In the genomic region with DNA sequence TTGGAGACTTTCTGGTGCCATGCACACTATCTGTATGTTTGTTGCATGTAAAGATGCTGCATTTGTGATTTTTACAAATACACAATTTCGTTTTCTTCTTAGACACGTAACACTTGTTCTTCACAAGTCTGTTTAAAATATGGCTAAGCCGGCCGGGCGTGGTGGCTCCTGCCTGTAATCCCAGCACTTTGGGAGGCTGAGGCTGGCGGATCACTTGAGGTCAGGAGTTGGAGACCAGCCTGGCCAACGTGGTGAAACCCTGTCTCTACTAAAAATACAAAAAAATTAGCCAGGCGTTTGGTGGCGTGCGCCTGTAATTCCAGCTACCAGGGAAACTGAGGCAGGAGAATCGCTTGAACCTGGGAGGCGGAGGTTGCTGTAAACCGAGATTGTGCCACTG, we compare ENCODE assay signal across 8 cellular contexts. TPM values are rescaled to one million over a fixed set of nuclear protein-coding genes. Genes with fewer than 3 reads are reported as not detected.
DNase-seq lines count a peak whose midpoint lies in the region; ATAC-seq, FAIRE-seq and TF ChIP-seq lines count a peak whose summit lies in the region.
"Not testable (repeated sequence)": the region's sequence is repeated elsewhere in the genome, so short reads cannot be mapped to it uniquely, and the experiment has no call there.

No MANE protein-coding gene starts in this region.

- dilution Hi-C loops in IMR-90 (cut with HindIII; ENCODE audit: low sequenced_read_pairs, unreplicated experiment) = not testable (repeated sequence)

- not testable (repeated sequence) for TF ChIP-seq POLR2A in IMR-90 (IDR thresholded peaks at IDR 0.05; ENCODE audit: low read depth, low read length); stomach (IDR thresholded peaks at IDR 0.05)

- H4K91ac ChIP-seq in IMR-90 (ENCODE audit: insufficient read depth, low read depth, low read length) = not testable (repeated sequence)

- 90% methylated on average over 4 of the region's 13 CpGs; no CpG with 5 or more reads in 1 of the 2 experiments for WGBS in IMR-90 (ENCODE audit: extremely low coverage in 2 of 2, insufficient read length in 1 of 2), 2 experiments
- WGBS in stomach, 5 donors = 72 to 85% (median 82%) methylated on average over 13 of the region's 13 CpGs

- intact Hi-C loops in CD14-positive monocyte (cut with micrococcal nuclease); IMR-90 (cut with micrococcal nuclease); kidney (cut with DNase I); stomach (cut with DNase I; ENCODE audit: low total_unique reads): not testable (repeated sequence)

- H3K9me1 ChIP-seq in IMR-90 (ENCODE audit: insufficient read depth, low read length) = not testable (repeated sequence)

- H3K18ac ChIP-seq in IMR-90 (ENCODE audit: low read depth, low read length) = not testable (repeated sequence)

- not testable (repeated sequence) for H2AK9ac ChIP-seq in IMR-90 (replicated peaks; ENCODE audit: low read depth, low read length, poor library complexity)

- not testable (repeated sequence) for H4K5ac ChIP-seq in IMR-90 (ENCODE audit: low read depth, low read length)

- H3K9ac ChIP-seq in IMR-90 (ENCODE audit: low read depth, low read length) = not testable (repeated sequence)
- H3K9ac ChIP-seq in kidney (ENCODE audit: low read length in 2 of 2) = peak overlapping the region in 1 of 2 donors; percentile 67

- not testable (repeated sequence) for TF ChIP-seq CTCF in CD14-positive monocyte (IDR thresholded peaks at IDR 0.05); IMR-90 (conservative IDR thresholded peaks at IDR 0.05; ENCODE audit: low read depth, low read length); kidney (IDR thresholded peaks at IDR 0.05; ENCODE audit: borderline replicate concordance, extremely low read depth, insufficient read depth); neural crest cell (conservative IDR thresholded peaks at IDR 0.05); stomach (IDR thresholded peaks at IDR 0.05)

- not testable (repeated sequence) for H3K27me3 ChIP-seq in IMR-90 (ENCODE audit: control insufficient read depth, insufficient read depth, low read length); stomach

- DNase-seq in CD14-positive monocyte (ENCODE audit: low spot score); IMR-90; activated naive CD8-positive, alpha-beta T cell treated with anti-CD3 and anti-CD28 coated beads, Interleukin-2, amount 10 ng/mL, durations not matched to agents 7 days and 5 days; effector memory CD8-positive, alpha-beta T cell; kidney; neural crest cell (ENCODE audit: low read depth, low spot score); stomach: not testable (repeated sequence)

- H3K4me3 Mint-ChIP-seq in CD14-positive monocyte (peak overlapping the region; percentile 93 to 95), neural crest cell (peak overlapping the region; percentile 89)
- H3K4me3 Mint-ChIP-seq in T-helper 1 cell treated with Interleukin-12 subunit alpha and Interleukin-12 subunit beta and Interleukin-4 antibody, amounts not matched to agents 30 μg/mL and 1 μg/mL, for 36 hours = peak overlapping the region; percentile 90
- peak overlapping the region; percentile 87 for H3K4me3 Mint-ChIP-seq in activated naive CD8-positive, alpha-beta T cell treated with anti-CD3 and anti-CD28 coated beads, Interleukin-2, amount 10 ng/mL, durations not matched to agents 7 days and 5 days
- peak overlapping the region; percentile 88 to 89 for H3K4me3 Mint-ChIP-seq in effector memory CD8-positive, alpha-beta T cell

- POLR2A ChIA-PET in IMR-90 (lab: Charles Lee; ENCODE audit: unreplicated experiment) = not testable (repeated sequence)
- POLR2A ChIA-PET in activated naive CD8-positive, alpha-beta T cell treated with anti-CD3 and anti-CD28 coated beads, Interleukin-2, amount 10 ng/mL, durations not matched to agents 7 days and 5 days (lab: Charles Lee) = interaction anchor here (0.6 to 1.8 kb wide), 2 partner anchors 15 to 69 kb away, joined by 4 to 17 read pairs; a partner anchor contains a TSS

- not testable (repeated sequence) for H3K4me1 Mint-ChIP-seq in CD14-positive monocyte; T-helper 1 cell treated with Interleukin-12 subunit alpha and Interleukin-12 subunit beta and Interleukin-4 antibody, amounts not matched to agents 30 μg/mL and 1 μg/mL, for 36 hours (ENCODE audit: low read depth); activated naive CD8-positive, alpha-beta T cell treated with anti-CD3 and anti-CD28 coated beads, Interleukin-2, amount 10 ng/mL, durations not matched to agents 7 days and 5 days
- peaks cover 12 to 20% of the 10 kb centered on the region in 2 donors for H3K4me1 Mint-ChIP-seq in effector memory CD8-positive, alpha-beta T cell (ENCODE audit: low read depth in 2 of 2)
- peaks cover 16% of the 10 kb centered on the region for H3K4me1 Mint-ChIP-seq in neural crest cell

- not testable (repeated sequence) for H3K27me3 Mint-ChIP-seq in CD14-positive monocyte (ENCODE audit: low read depth in 3 of 3); T-helper 1 cell treated with Interleukin-12 subunit alpha and Interleukin-12 subunit beta and Interleukin-4 antibody, amounts not matched to agents 30 μg/mL and 1 μg/mL, for 36 hours (ENCODE audit: low read depth); activated naive CD8-positive, alpha-beta T cell treated with anti-CD3 and anti-CD28 coated beads, Interleukin-2, amount 10 ng/mL, durations not matched to agents 7 days and 5 days; effector memory CD8-positive, alpha-beta T cell
- peaks cover 12% of the 10 kb centered on the region for H3K27me3 Mint-ChIP-seq in neural crest cell (ENCODE audit: low read depth)

- H2BK120ac ChIP-seq in IMR-90 (ENCODE audit: low read depth, low read length) = not testable (repeated sequence)

- H2BK5ac ChIP-seq in IMR-90 (ENCODE audit: low read depth, low read length, poor library complexity, severe bottlenecking) = not testable (repeated sequence)

- H3K4ac ChIP-seq in IMR-90 (ENCODE audit: low read depth, low read length) = not testable (repeated sequence)

- 0 out of 2 replicates have a peak overlapping the region, but pooled peaks have one; percentile 61 for H3K14ac ChIP-seq in IMR-90 (replicated peaks; ENCODE audit: low read depth, low read length)

- 0 out of 2 replicates have a peak overlapping the region, but pooled peaks have one; percentile 48 for H3K56ac ChIP-seq in IMR-90 (ENCODE audit: extremely low read depth, insufficient read depth, low read length)

- not testable (repeated sequence) for H3K36me3 ChIP-seq in IMR-90 (ENCODE audit: control insufficient read depth, insufficient read depth, low read length); kidney (ENCODE audit: control insufficient read depth in 1 of 2, insufficient read depth in 2 of 2, low read length in 2 of 2); stomach

- not testable (repeated sequence) for H3K9me3 Mint-ChIP-seq in CD14-positive monocyte; T-helper 1 cell treated with Interleukin-12 subunit alpha and Interleukin-12 subunit beta and Interleukin-4 antibody, amounts not matched to agents 30 μg/mL and 1 μg/mL, for 36 hours; activated naive CD8-positive, alpha-beta T cell treated with anti-CD3 and anti-CD28 coated beads, Interleukin-2, amount 10 ng/mL, durations not matched to agents 7 days and 5 days; effector memory CD8-positive, alpha-beta T cell; neural crest cell

- H3K79me1 ChIP-seq in IMR-90 (ENCODE audit: low read depth in 1 of 2, low read length in 2 of 2) = not testable (repeated sequence)

- not testable (repeated sequence) for FAIRE-seq in kidney (lab: Jason Lieb, UNC)

- not testable (repeated sequence) for H2BK15ac ChIP-seq in IMR-90 (ENCODE audit: low read depth, low read length)

- H3K9me3 ChIP-seq in IMR-90 (ENCODE audit: control insufficient read depth, insufficient read depth, low read length); kidney (ENCODE audit: control insufficient read depth in 1 of 2, low read length in 2 of 2); stomach: not testable (repeated sequence)

- ATAC-seq in IMR-90 (ENCODE audit: low read depth); activated naive CD8-positive, alpha-beta T cell treated with anti-CD3 and anti-CD28 coated beads, Interleukin-2, amount 10 ng/mL, durations not matched to agents 7 days and 5 days (ENCODE audit: low read depth); effector memory CD8-positive, alpha-beta T cell (replicated peaks): not testable (repeated sequence)

- H4K8ac ChIP-seq in IMR-90 (ENCODE audit: low read depth in 2 of 2, low read length in 2 of 2) = peak overlapping the region; percentile 3 to 89; a peak in 1 of 4 replicates

- H3K4me3 ChIP-seq in IMR-90 (ENCODE audit: insufficient read depth, low read depth, low read length) = not testable (repeated sequence)
- H3K4me3 ChIP-seq in kidney (ENCODE audit: low read length in 2 of 2) (peak overlapping the region; percentile 58 to 66), stomach (peak overlapping the region; percentile 55 to 64 (median 56))

- H3K23ac ChIP-seq in IMR-90 (ENCODE audit: low read depth, low read length) = peak overlapping the region; percentile 84

- peak overlapping the region; percentile 96 for H2AFZ ChIP-seq in IMR-90 (replicated peaks; ENCODE audit: low read length, poor library complexity)

- H2BK20ac ChIP-seq in IMR-90 (ENCODE audit: low read depth, low read length) = not testable (repeated sequence)

- in situ Hi-C loops in IMR-90 (cut with MboI; ENCODE audit: low sequenced_read_pairs) = not testable (repeated sequence)

- H3K4me1 ChIP-seq in IMR-90 (ENCODE audit: control insufficient read depth, insufficient read depth, low read length); kidney (ENCODE audit: control insufficient read depth in 1 of 2, insufficient read depth in 1 of 2, low read depth in 1 of 2, low read length in 2 of 2): not testable (repeated sequence)
- H3K4me1 ChIP-seq in stomach = peaks cover 0 to 13% (median 5%) of the 10 kb centered on the region in 4 donors

- not testable (repeated sequence) for TF ChIP-seq RAD21 in IMR-90 (IDR thresholded peaks at IDR 0.05; ENCODE audit: low read length)

- CTCF ChIA-PET in IMR-90 (lab: Yijun Ruan, JAX) = not testable (repeated sequence)

- TF ChIP-seq EP300 in stomach (IDR thresholded peaks at IDR 0.05) = not testable (repeated sequence)

- H3K36me3 Mint-ChIP-seq in CD14-positive monocyte; T-helper 1 cell treated with Interleukin-12 subunit alpha and Interleukin-12 subunit beta and Interleukin-4 antibody, amounts not matched to agents 30 μg/mL and 1 μg/mL, for 36 hours (ENCODE audit: low read depth); activated naive CD8-positive, alpha-beta T cell treated with anti-CD3 and anti-CD28 coated beads, Interleukin-2, amount 10 ng/mL, durations not matched to agents 7 days and 5 days; neural crest cell (ENCODE audit: low read depth): not testable (repeated sequence)
- H3K36me3 Mint-ChIP-seq in effector memory CD8-positive, alpha-beta T cell (ENCODE audit: insufficient read depth) = peaks cover 30% of the 10 kb centered on the region

- not testable (repeated sequence) for H4K20me1 ChIP-seq in IMR-90 (ENCODE audit: insufficient read depth, low read length)

- not testable (repeated sequence) for H2AK5ac ChIP-seq in IMR-90 (ENCODE audit: low read depth, low read length)

- not testable (repeated sequence) for H3K4me2 ChIP-seq in IMR-90 (ENCODE audit: low read depth, low read length)

- H3K27ac Mint-ChIP-seq in CD14-positive monocyte (peak overlapping the region in 3 of 7 donors; percentile 67 to 91 (median 90)), neural crest cell (ENCODE audit: unreplicated experiment) (peak overlapping the region; percentile 94)
- H3K27ac Mint-ChIP-seq in T-helper 1 cell treated with Interleukin-12 subunit alpha and Interleukin-12 subunit beta and Interleukin-4 antibody, amounts not matched to agents 30 μg/mL and 1 μg/mL, for 36 hours = peak overlapping the region; percentile 80
- H3K27ac Mint-ChIP-seq in activated naive CD8-positive, alpha-beta T cell treated with anti-CD3 and anti-CD28 coated beads, Interleukin-2, amount 10 ng/mL, durations not matched to agents 7 days and 5 days = peak overlapping the region; percentile 86
- H3K27ac Mint-ChIP-seq in effector memory CD8-positive, alpha-beta T cell = peak overlapping the region; percentile 100

- not testable (repeated sequence) for BruUV-seq in IMR-90 (replicated peaks; lab: Mats Ljungman, UMichigan)

- H3K27ac ChIP-seq in IMR-90 (ENCODE audit: insufficient read depth, low read length); kidney (ENCODE audit: low read depth in 2 of 2, low read length in 2 of 2): not testable (repeated sequence)
- H3K27ac ChIP-seq in stomach = peak overlapping the region in 4 of 5 donors; percentile 79 to 91 (median 87)

RNA-seq across cellular contexts. Expression of a gene that starts 14.7 kb away (rescaled TPM):
- 10 to 100 TPM; 23.2 TPM for polyA plus RNA-seq in CD14-positive monocyte
- 226 and 262 TPM in 2 replicates for total RNA-seq in IMR-90 (2012; rRNA removed)
- 135 and 141 TPM in 2 replicates for polyA plus RNA-seq in IMR-90 (2012; rRNA removed)
- polyA plus RNA-seq in IMR-90 (2012; cell fraction: cytosol; rRNA removed) = 73.4 and 88.6 TPM in 2 replicates
- polyA plus RNA-seq in IMR-90 (2012; cell fraction: nucleus; rRNA removed; ENCODE audit: low replicate concordance) = 53.3 and 67.4 TPM in 2 replicates
- total RNA-seq in activated naive CD8-positive, alpha-beta T cell treated with anti-CD3 and anti-CD28 coated beads, Interleukin-2, amount 10 ng/mL, durations not matched to agents 7 days and 5 days = 100 to 1,000 TPM; 138 to 148 TPM
- 27.4 TPM for total RNA-seq in kidney
- 23.3 TPM for polyA plus RNA-seq in kidney (ENCODE audit: insufficient read depth, low read depth, low replicate concordance)
- total RNA-seq in neural crest cell = 376 and 397 TPM in 2 replicates
- 10 to 100 TPM in 2 of 5 donors, 1 to 10 TPM in 2, under 1 TPM in 1; 0.58 to 26.3 (median 5.4) TPM for total RNA-seq in stomach
- polyA plus RNA-seq in stomach = 10 to 100 TPM; 12.1 to 23.7 (median 21.0) TPM

RNA-seq across cellular contexts. Expression of a gene that starts 24.5 kb away (rescaled TPM):
- polyA plus RNA-seq in CD14-positive monocyte (1 to 10 TPM; 4.0 to 6.7 TPM), IMR-90 (2012; rRNA removed) (10.2 and 10.3 TPM in 2 replicates), kidney (ENCODE audit: insufficient read depth, low read depth, low replicate concordance) (10.0 TPM), stomach (10 to 100 TPM in 1 of 3 donors, 1 to 10 TPM in 2; 9.6 to 23.1 (median 10.0) TPM)
- total RNA-seq in IMR-90 (2012; rRNA removed) (7.2 and 7.8 TPM in 2 replicates), kidney (11.1 TPM), neural crest cell (16.4 and 18.9 TPM in 2 replicates), stomach (10 to 100 TPM in 3 of 5 donors, 1 to 10 TPM in 1, not detected in 1; 4.9 to 32.2 (median 19.5) TPM)
- 7.5 and 8.1 TPM in 2 replicates for polyA plus RNA-seq in IMR-90 (2012; cell fraction: cytosol; rRNA removed)
- polyA plus RNA-seq in IMR-90 (2012; cell fraction: nucleus; rRNA removed; ENCODE audit: low replicate concordance) = 2.8 and 6.2 TPM in 2 replicates
- total RNA-seq in activated naive CD8-positive, alpha-beta T cell treated with anti-CD3 and anti-CD28 coated beads, Interleukin-2, amount 10 ng/mL, durations not matched to agents 7 days and 5 days = 1 to 10 TPM; 3.8 to 4.4 TPM
